In genomic region chr4:10295326-10295725, GRCh38 we compare ENCODE assay signal across 22 cellular contexts.
"Had no signal": no experiment of that assay in that cellular context is flagged by ENCODE, and none has a peak within 500 bp of the region (broad histone marks: within the 10 kb centered on the region; RNA-seq: fewer than 3 reads in every experiment).

No MANE protein-coding gene starts in this region.

- H3K4me2 ChIP-seq: hepatocyte had no signal

- H3K4me3 ChIP-seq: dorsolateral prefrontal cortex, heart left ventricle, hepatocyte, left lung, mucosa of descending colon, pancreas, right lobe of liver, stomach, testis, tibial artery, upper lobe of right lung, uterus had no signal

- H3K9me3 ChIP-seq: heart left ventricle, left lung, mucosa of descending colon, neutrophil, pancreas, right lobe of liver, stomach, testis, tibial artery, upper lobe of right lung, uterus had no signal

- H3K36me3 ChIP-seq: heart left ventricle, left lung, neutrophil, pancreas, right lobe of liver, stomach, tibial artery, upper lobe of right lung, uterus had no signal

- H3K79me2 ChIP-seq: hepatocyte had no signal

- H3K4me1 ChIP-seq: left lung, pancreas, right lobe of liver, testis, upper lobe of right lung, uterus had no signal

- H3K27me3 ChIP-seq: dorsolateral prefrontal cortex, heart left ventricle, hepatocyte, left lung, pancreas, right lobe of liver, stomach, testis, tibial artery, upper lobe of right lung, uterus had no signal

- DNase-seq: dorsolateral prefrontal cortex; effector CD4-positive, alpha-beta T cell; heart left ventricle; left cardiac atrium; left lung; mesenchymal stem cell; mucosa of descending colon; naive B cell; pancreas; right lobe of liver; small intestine; stimulated activated CD4-positive, alpha-beta T cell treated with anti-CD3 and anti-CD28 coated beads, Interleukin-12 subunit alpha, Interleukin-12 subunit beta, amount 100 ng/mL, for 4 hours; stimulated activated CD4-positive, alpha-beta T cell treated with anti-CD3 and anti-CD28 coated beads, Interleukin-2, amount 100 ng/mL, for 24 hours; stimulated activated CD4-positive, alpha-beta T cell treated with anti-CD3 and anti-CD28 coated beads, Interleukin-4, amount 100 ng/mL, for 24 hours; stimulated activated naive CD4-positive, alpha-beta T cell treated with Interleukin-2 at 50 U/mL for 16 hours; stomach; testis; tibial artery; upper lobe of right lung; uterus had no signal

- H2AFZ ChIP-seq: hepatocyte had no signal

- H3K27ac ChIP-seq: heart left ventricle, hepatocyte, left lung, neutrophil, pancreas, right lobe of liver, stomach, testis, tibial artery, upper lobe of right lung, uterus had no signal
